In genomic region chr5:3075309-3075708, GRCh38 we compare ENCODE assay signal across 16 cellular contexts.
"Had no signal": no experiment of that assay in that cellular context is flagged by ENCODE, and none has a peak within 500 bp of the region (broad histone marks: within the 10 kb centered on the region; RNA-seq: fewer than 3 reads in every experiment).

No MANE protein-coding gene starts in this region.

- H3K27me3 ChIP-seq: breast epithelium, gastrocnemius medialis, right lobe of liver, spleen, tibial nerve had no signal

- DNase-seq: activated CD4-positive, alpha-beta T cell treated with anti-CD3 and anti-CD28 coated beads, Interleukin-2, amount 50 U/mL, for 1 hour; activated gamma-delta T cell; activated naive CD8-positive, alpha-beta T cell treated with anti-CD3 and anti-CD28 coated beads, Interleukin-2, amount 10 ng/mL, durations not matched to agents 7 days and 5 days; activated T-cell treated with anti-CD3 and anti-CD28 coated beads, Interleukin-2, amount 50 U/mL, for 24 hours; anterior cingulate cortex; gastrocnemius medialis; left ventricle myocardium inferior; mesenchymal stem cell; psoas muscle; right lobe of liver; spleen; stimulated activated CD4-positive, alpha-beta T cell treated with anti-CD3 and anti-CD28 coated beads, Interleukin-1b, Interleukin-23, amount 100 ng/mL, for 48 hours had no signal

- H3K4me3 Mint-ChIP-seq: activated naive CD8-positive, alpha-beta T cell treated with anti-CD3 and anti-CD28 coated beads, Interleukin-2, amount 10 ng/mL, durations not matched to agents 7 days and 5 days; activated T-cell treated with anti-CD3 and anti-CD28 coated beads, Interleukin-2, amount 50 U/mL, for 24 hours; nephron; stimulated activated memory B cell treated with anti-CD40 and anti-IgM and Interleukin-4, amounts not matched to agents 10 μg/mL and 1 μg/mL and 100 μg/mL, for 72 hours had no signal

- H3K4me1 ChIP-seq: breast epithelium, gastrocnemius medialis, left ventricle myocardium inferior, psoas muscle, right lobe of liver, spleen, tibial nerve had no signal

- H3K36me3 ChIP-seq: breast epithelium, gastrocnemius medialis, left ventricle myocardium inferior, right lobe of liver, spleen, tibial nerve had no signal

- H3K36me3 Mint-ChIP-seq: activated naive CD8-positive, alpha-beta T cell treated with anti-CD3 and anti-CD28 coated beads, Interleukin-2, amount 10 ng/mL, durations not matched to agents 7 days and 5 days; stimulated activated memory B cell treated with anti-CD40 and anti-IgM and Interleukin-4, amounts not matched to agents 10 μg/mL and 1 μg/mL and 100 μg/mL, for 72 hours had no signal

- H3K4me1 Mint-ChIP-seq: activated naive CD8-positive, alpha-beta T cell treated with anti-CD3 and anti-CD28 coated beads, Interleukin-2, amount 10 ng/mL, durations not matched to agents 7 days and 5 days; nephron; stimulated activated memory B cell treated with anti-CD40 and anti-IgM and Interleukin-4, amounts not matched to agents 10 μg/mL and 1 μg/mL and 100 μg/mL, for 72 hours had no signal

- H3K27ac Mint-ChIP-seq: activated naive CD8-positive, alpha-beta T cell treated with anti-CD3 and anti-CD28 coated beads, Interleukin-2, amount 10 ng/mL, durations not matched to agents 7 days and 5 days; activated T-cell treated with anti-CD3 and anti-CD28 coated beads, Interleukin-2, amount 50 U/mL, for 24 hours; nephron; stimulated activated memory B cell treated with anti-CD40 and anti-IgM and Interleukin-4, amounts not matched to agents 10 μg/mL and 1 μg/mL and 100 μg/mL, for 72 hours had no signal

- H3K27ac ChIP-seq: breast epithelium, gastrocnemius medialis, left ventricle myocardium inferior, psoas muscle, right lobe of liver, spleen, tibial nerve had no signal

- H3K9me3 ChIP-seq: gastrocnemius medialis, right lobe of liver had no signal

- H3K4me3 ChIP-seq: breast epithelium, gastrocnemius medialis, left ventricle myocardium inferior, psoas muscle, right lobe of liver, spleen, tibial nerve had no signal

- H3K27me3 Mint-ChIP-seq: activated naive CD8-positive, alpha-beta T cell treated with anti-CD3 and anti-CD28 coated beads, Interleukin-2, amount 10 ng/mL, durations not matched to agents 7 days and 5 days; activated T-cell treated with anti-CD3 and anti-CD28 coated beads, Interleukin-2, amount 50 U/mL, for 24 hours; stimulated activated memory B cell treated with anti-CD40 and anti-IgM and Interleukin-4, amounts not matched to agents 10 μg/mL and 1 μg/mL and 100 μg/mL, for 72 hours had no signal
